In the genomic region with DNA sequence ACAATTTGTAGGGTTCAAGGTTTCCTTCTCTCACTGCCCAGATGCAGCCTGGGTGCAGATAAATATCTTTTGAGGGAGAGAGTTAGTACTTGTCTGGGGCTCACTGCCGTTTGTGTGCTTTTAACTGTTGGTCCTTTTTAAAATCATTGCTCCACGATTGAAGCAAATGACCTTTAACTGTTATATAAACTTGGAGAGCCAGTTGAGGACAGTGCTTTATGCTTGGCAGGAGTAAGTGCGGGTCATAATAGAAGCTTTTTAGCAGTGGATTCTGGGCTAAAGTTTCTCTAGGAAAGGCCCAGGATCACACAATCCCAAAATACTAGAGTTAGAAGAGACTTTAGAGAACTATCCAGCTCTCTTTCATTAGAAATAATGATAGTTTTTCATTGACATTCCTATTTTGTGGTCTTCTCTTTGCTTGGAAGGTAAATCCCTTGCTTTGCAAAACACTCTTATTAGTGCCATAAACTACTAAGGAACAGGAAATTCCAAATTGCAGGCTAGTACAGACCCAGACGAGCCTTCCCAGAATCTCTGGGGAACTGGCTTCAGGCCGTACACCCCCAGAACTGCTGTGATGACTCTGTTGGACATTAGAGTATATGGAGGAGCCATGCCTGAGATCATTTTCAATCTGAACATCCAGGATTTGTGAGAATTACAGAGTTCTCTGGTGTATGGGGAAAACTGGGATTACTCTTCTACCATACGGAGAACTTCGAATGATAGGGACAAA, we compare ENCODE assay signal across 15 cellular contexts. TPM values are rescaled to one million over a fixed set of nuclear protein-coding genes. Genes with fewer than 3 reads are reported as not detected.
A peak's percentile ranks its signal among the peaks of the same experiment; 100 is the strongest.
DNase-seq lines count a peak whose midpoint lies in the region; ATAC-seq and TF ChIP-seq lines count a peak whose summit lies in the region.
"Had no signal": no experiment of that assay in that cellular context is flagged by ENCODE, and none has a peak within 500 bp of the region (broad histone marks: within the 10 kb centered on the region; RNA-seq: fewer than 3 reads in every experiment).

No MANE protein-coding gene starts in this region.

- H3K4me1 ChIP-seq in adrenal gland (replicated peaks in 1 of 2) (peaks cover 14 to 35% of the 10 kb centered on the region in 2 donors), stomach (peaks cover 15 to 50% (median 31%) of the 10 kb centered on the region in 4 donors)
- H3K4me1 ChIP-seq in effector memory CD4-positive, alpha-beta T cell (ENCODE audit: control insufficient read depth, insufficient read depth, low read length, poor library complexity, severe bottlenecking) = no peaks in the 10 kb centered on the region

- H3K27ac Mint-ChIP-seq in mesothelial cell of epicardium = peak overlapping the region; percentile 38
- H3K27ac Mint-ChIP-seq: natural killer cell treated with Interleukin-12 subunit alpha and Interleukin-12 subunit beta and Interleukin-15 and Interleukin-18, amount 100 ng/mL, for 72 hours; stimulated activated naive CD8-positive, alpha-beta T cell treated with anti-CD3 and anti-CD28 coated beads, Interleukin-15, amount 100 ng/mL, for 72 hours had no signal

- H3K27me3 ChIP-seq in adrenal gland = no peaks in the 10 kb centered on the region
- H3K27me3 ChIP-seq in stomach = no peaks in the 10 kb centered on the region
- no peaks in the 10 kb centered on the region for H3K27me3 ChIP-seq in effector memory CD4-positive, alpha-beta T cell (replicated peaks; ENCODE audit: control insufficient read depth, insufficient read depth, low read length, poor library complexity, severe bottlenecking)

- DNase-seq in adrenal gland = no peak
- DNase-seq in fibroblast of the aortic adventitia (ENCODE audit: low read depth) = peak; percentile 24
- DNase-seq in mesothelial cell of epicardium (ENCODE audit: low spot score in 2 of 2, unreplicated experiment in 2 of 2) = no peak
- DNase-seq in stomach = no peak
- no peak for DNase-seq in effector memory CD4-positive, alpha-beta T cell
- no peak for DNase-seq in KG1 (lab: John Stamatoyannopoulos, UW)
- DNase-seq: activated effector memory CD4-positive, alpha-beta T cell treated with anti-CD3 and anti-CD28 coated beads, Interleukin-2, amount 50 U/mL, for 16 hours; NCI-H1092 treated with DMSO at 0.1 percent for 48 hours; NCI-H2227 treated with DMSO at 0.1 percent for 48 hours; stimulated activated naive CD8-positive, alpha-beta T cell treated with anti-CD3 and anti-CD28 coated beads, Interleukin-15, amount 100 ng/mL, for 72 hours had no signal

- no peak for TF ChIP-seq CTCF in adrenal gland (IDR thresholded peaks at IDR 0.05)
- no peak for TF ChIP-seq CTCF in fibroblast of the aortic adventitia (IDR thresholded peaks at IDR 0.05; ENCODE audit: insufficient read depth, low read length)
- TF ChIP-seq CTCF in mesothelial cell of epicardium (IDR thresholded peaks at IDR 0.05; ENCODE audit: unreplicated experiment) = no peak
- no peak for TF ChIP-seq CTCF in stomach (IDR thresholded peaks at IDR 0.05)

- intact Hi-C loops in adrenal gland (cut with DNase I) = no loop called here
- intact Hi-C loops in stomach (cut with DNase I; ENCODE audit: low total_unique reads) = no loop called here

- no peak for TF ChIP-seq POLR2A in adrenal gland (IDR thresholded peaks at IDR 0.05)
- TF ChIP-seq POLR2A in stomach (IDR thresholded peaks at IDR 0.05) = no peak

- H3K9me3 Mint-ChIP-seq in mesothelial cell of epicardium = peaks cover 8% of the 10 kb centered on the region
- H3K9me3 Mint-ChIP-seq: natural killer cell treated with Interleukin-12 subunit alpha and Interleukin-12 subunit beta and Interleukin-15 and Interleukin-18, amount 100 ng/mL, for 72 hours; stimulated activated naive CD8-positive, alpha-beta T cell treated with anti-CD3 and anti-CD28 coated beads, Interleukin-15, amount 100 ng/mL, for 72 hours had no signal

- TF ChIP-seq EP300 in stomach (IDR thresholded peaks at IDR 0.05) = no peak

- H3K4me3 Mint-ChIP-seq in mesothelial cell of epicardium = no peak overlapping the region
- H3K4me3 Mint-ChIP-seq: natural killer cell treated with Interleukin-12 subunit alpha and Interleukin-12 subunit beta and Interleukin-15 and Interleukin-18, amount 100 ng/mL, for 72 hours; stimulated activated naive CD8-positive, alpha-beta T cell treated with anti-CD3 and anti-CD28 coated beads, Interleukin-15, amount 100 ng/mL, for 72 hours had no signal

- H3K27me3 Mint-ChIP-seq in mesothelial cell of epicardium (ENCODE audit: low read depth) = no peaks in the 10 kb centered on the region
- H3K27me3 Mint-ChIP-seq: natural killer cell treated with Interleukin-12 subunit alpha and Interleukin-12 subunit beta and Interleukin-15 and Interleukin-18, amount 100 ng/mL, for 72 hours; stimulated activated naive CD8-positive, alpha-beta T cell treated with anti-CD3 and anti-CD28 coated beads, Interleukin-15, amount 100 ng/mL, for 72 hours had no signal

- no peak for ATAC-seq in HG02981 (IDR thresholded peaks at IDR 0.05; ENCODE audit: unreplicated experiment)
- no peak for ATAC-seq in GM21619 (IDR thresholded peaks at IDR 0.05; ENCODE audit: unreplicated experiment)
- ATAC-seq: natural killer cell treated with Interleukin-12 subunit alpha and Interleukin-12 subunit beta and Interleukin-15 and Interleukin-18, amount 100 ng/mL, for 72 hours; SK-N-SH treated with all-trans-retinoic acid at 6 μM for 48 hours; stimulated activated naive CD8-positive, alpha-beta T cell treated with anti-CD3 and anti-CD28 coated beads, Interleukin-15, amount 100 ng/mL, for 72 hours had no signal

- H3K4me3 ChIP-seq in adrenal gland = no peak overlapping the region
- no peak overlapping the region for H3K4me3 ChIP-seq in fibroblast of the aortic adventitia (ENCODE audit: low read depth, low read length)
- H3K4me3 ChIP-seq in stomach = no peak overlapping the region
- no peak overlapping the region for H3K4me3 ChIP-seq in effector memory CD4-positive, alpha-beta T cell (ENCODE audit: insufficient read depth, low read depth, low read length, poor library complexity, severe bottlenecking)
- H3K4me3 ChIP-seq: skin epidermis had no signal

- H3K9me3 ChIP-seq in adrenal gland (replicated peaks in 1 of 3) (no peaks in the 10 kb centered on the region), stomach (no peaks in the 10 kb centered on the region)
- H3K9me3 ChIP-seq in effector memory CD4-positive, alpha-beta T cell (ENCODE audit: control insufficient read depth, low read length) = no peaks in the 10 kb centered on the region

- H3K36me3 Mint-ChIP-seq in mesothelial cell of epicardium = no peaks in the 10 kb centered on the region
- H3K36me3 Mint-ChIP-seq: natural killer cell treated with Interleukin-12 subunit alpha and Interleukin-12 subunit beta and Interleukin-15 and Interleukin-18, amount 100 ng/mL, for 72 hours had no signal

- H3K27ac ChIP-seq in adrenal gland (peak overlapping the region in 4 of 5 donors; percentile 1 to 76 (median 37)), stomach (peak overlapping the region; percentile 22 to 67 (median 45))
- H3K27ac ChIP-seq in effector memory CD4-positive, alpha-beta T cell (ENCODE audit: insufficient read depth, low read length, poor library complexity, severe bottlenecking) = no peak overlapping the region

- 53 to 61% (median 56%) methylated on average over 7 of the region's 7 CpGs for WGBS in adrenal gland, 4 donors
- WGBS in stomach, 5 donors = 43 to 62% (median 56%) methylated on average over 7 of the region's 7 CpGs

- H3K4me1 Mint-ChIP-seq in mesothelial cell of epicardium = peaks cover 6% of the 10 kb centered on the region

- H3K36me3 ChIP-seq in adrenal gland (replicated peaks in 1 of 2) = no peaks in the 10 kb centered on the region
- H3K36me3 ChIP-seq in stomach = no peaks in the 10 kb centered on the region
- no peaks in the 10 kb centered on the region for H3K36me3 ChIP-seq in effector memory CD4-positive, alpha-beta T cell (ENCODE audit: control insufficient read depth, insufficient read depth, low read length)

RNA-seq across cellular contexts. Expression of a gene that starts 19.1 kb away (rescaled TPM):
- 100 to 1,000 TPM; 108 to 182 (median 132) TPM for total RNA-seq in adrenal gland
- polyA plus RNA-seq in adrenal gland = 10 to 100 TPM; 33.5 to 58.3 (median 48.4) TPM
- total RNA-seq in fibroblast of the aortic adventitia (ENCODE audit: low replicate concordance) = 66.6 and 91.2 TPM in 2 replicates
- 45.1 to 46.6 TPM (median 46.5 TPM) in 3 replicates for total RNA-seq in mesothelial cell of epicardium
- total RNA-seq in stomach = 100 to 1,000 TPM in 1 of 5 donors, 10 to 100 TPM in 4; 21.0 to 136 (median 35.2) TPM
- 10 to 100 TPM; 11.9 to 33.3 (median 33.1) TPM for polyA plus RNA-seq in stomach
